Comparison of ENCODE assay signal across 8 cellular contexts in the genomic region with DNA sequence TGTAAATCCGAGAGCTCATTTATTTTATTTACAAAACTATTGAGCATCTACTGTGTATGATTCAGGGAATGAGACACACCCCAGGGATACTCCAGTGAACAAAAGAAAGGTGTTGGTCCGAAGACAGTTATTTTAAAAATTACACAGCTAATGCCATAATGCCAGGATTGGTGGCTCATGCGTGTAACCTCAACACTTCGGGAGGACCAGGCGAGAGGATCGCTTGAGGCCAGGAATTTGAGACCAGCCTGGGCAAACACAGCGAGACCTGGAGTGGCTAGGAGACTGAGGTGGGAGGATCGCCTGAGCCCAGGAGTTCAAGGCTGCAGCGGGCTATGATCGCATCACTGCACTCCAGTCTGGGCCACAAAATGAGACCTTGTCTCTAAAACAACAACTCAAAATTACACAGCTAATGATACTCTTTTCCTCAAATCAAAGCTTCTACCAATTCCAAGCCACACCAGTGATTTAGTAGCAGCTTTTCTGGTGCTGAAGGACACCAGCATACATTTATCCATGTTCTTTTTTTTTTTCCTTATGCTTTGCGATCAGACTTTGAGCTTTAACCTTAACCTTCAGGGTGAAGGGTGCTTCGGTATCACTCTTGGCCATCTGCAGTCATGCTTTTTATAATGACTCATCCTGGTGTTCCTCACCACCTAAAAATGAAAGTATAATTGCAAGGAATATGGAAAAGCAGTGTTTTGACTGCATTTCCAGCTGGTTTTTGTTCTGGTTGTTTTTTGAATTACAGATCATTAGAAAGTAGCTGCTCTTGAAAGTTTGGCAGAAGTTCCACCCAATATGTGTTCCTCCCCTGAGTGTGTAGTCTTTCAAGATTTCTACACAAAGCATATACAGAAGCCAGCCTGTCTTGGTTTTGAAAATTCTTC. TPM values are rescaled to one million over a fixed set of nuclear protein-coding genes. Genes with fewer than 3 reads are reported as not detected.
DNase-seq lines count a peak whose midpoint lies in the region; ATAC-seq and TF ChIP-seq lines count a peak whose summit lies in the region.

No MANE protein-coding gene starts in this region.

- H3K4me3 Mint-ChIP-seq in effector memory CD8-positive, alpha-beta T cell, result peak overlapping the region; percentile 91 to 95
- H3K4me3 Mint-ChIP-seq in nephron, result peak overlapping the region; percentile 87 to 97 (median 97)

- H3K27me3 Mint-ChIP-seq in effector memory CD8-positive, alpha-beta T cell, result peaks cover 22 to 24% of the 10 kb centered on the region in 2 donors
- H3K27me3 Mint-ChIP-seq in nephron (ENCODE audit: low read depth), result peaks cover 45% of the 10 kb centered on the region

- peaks cover 14 to 15% of the 10 kb centered on the region in 2 donors for H3K4me1 Mint-ChIP-seq in effector memory CD8-positive, alpha-beta T cell (ENCODE audit: low read depth in 2 of 2)
- H3K4me1 Mint-ChIP-seq in nephron, result peaks cover 40% of the 10 kb centered on the region

- DNase-seq in NCI-H510A treated with DMSO at 0.1 percent for 48 hours (lab: John Stamatoyannopoulos, UW) (peak; percentile 57), NCI-H510A (lab: John Stamatoyannopoulos, UW) (no peak), NCI-H1105 treated with DMSO at 0.1 percent for 48 hours (lab: John Stamatoyannopoulos, UW) (no peak)
- no peak for DNase-seq in effector memory CD8-positive, alpha-beta T cell

- TF ChIP-seq CTCF in nephron (IDR thresholded peaks at IDR 0.05; ENCODE audit: unreplicated experiment in 3 of 3), result no peak

- H3K9me3 Mint-ChIP-seq in effector memory CD8-positive, alpha-beta T cell, result no peaks in the 10 kb centered on the region
- no peaks in the 10 kb centered on the region for H3K9me3 Mint-ChIP-seq in nephron

- ATAC-seq in effector memory CD8-positive, alpha-beta T cell (replicated peaks), result no peak
- no peak for ATAC-seq in GM19463 (IDR thresholded peaks at IDR 0.05; ENCODE audit: unreplicated experiment)
- no peak for ATAC-seq in GM21515 (IDR thresholded peaks at IDR 0.05; ENCODE audit: unreplicated experiment)

- peak overlapping the region; percentile 90 to 95 for H3K27ac Mint-ChIP-seq in effector memory CD8-positive, alpha-beta T cell
- peak overlapping the region; percentile 84 to 98 (median 89) for H3K27ac Mint-ChIP-seq in nephron

- H3K36me3 Mint-ChIP-seq in effector memory CD8-positive, alpha-beta T cell (ENCODE audit: insufficient read depth), result peaks cover 10% of the 10 kb centered on the region
- no peaks in the 10 kb centered on the region for H3K36me3 Mint-ChIP-seq in nephron (ENCODE audit: low read depth)

TF ChIP-seq in PFSK-1, 5 proteins besides CTCF, POLR2A, EP300 and RAD21:
- no peak for TF ChIP-seq POLR2AphosphoS5 (IDR thresholded peaks at IDR 0.05; ENCODE audit: low read depth, low read length)
- TF ChIP-seq, protein P1, sequence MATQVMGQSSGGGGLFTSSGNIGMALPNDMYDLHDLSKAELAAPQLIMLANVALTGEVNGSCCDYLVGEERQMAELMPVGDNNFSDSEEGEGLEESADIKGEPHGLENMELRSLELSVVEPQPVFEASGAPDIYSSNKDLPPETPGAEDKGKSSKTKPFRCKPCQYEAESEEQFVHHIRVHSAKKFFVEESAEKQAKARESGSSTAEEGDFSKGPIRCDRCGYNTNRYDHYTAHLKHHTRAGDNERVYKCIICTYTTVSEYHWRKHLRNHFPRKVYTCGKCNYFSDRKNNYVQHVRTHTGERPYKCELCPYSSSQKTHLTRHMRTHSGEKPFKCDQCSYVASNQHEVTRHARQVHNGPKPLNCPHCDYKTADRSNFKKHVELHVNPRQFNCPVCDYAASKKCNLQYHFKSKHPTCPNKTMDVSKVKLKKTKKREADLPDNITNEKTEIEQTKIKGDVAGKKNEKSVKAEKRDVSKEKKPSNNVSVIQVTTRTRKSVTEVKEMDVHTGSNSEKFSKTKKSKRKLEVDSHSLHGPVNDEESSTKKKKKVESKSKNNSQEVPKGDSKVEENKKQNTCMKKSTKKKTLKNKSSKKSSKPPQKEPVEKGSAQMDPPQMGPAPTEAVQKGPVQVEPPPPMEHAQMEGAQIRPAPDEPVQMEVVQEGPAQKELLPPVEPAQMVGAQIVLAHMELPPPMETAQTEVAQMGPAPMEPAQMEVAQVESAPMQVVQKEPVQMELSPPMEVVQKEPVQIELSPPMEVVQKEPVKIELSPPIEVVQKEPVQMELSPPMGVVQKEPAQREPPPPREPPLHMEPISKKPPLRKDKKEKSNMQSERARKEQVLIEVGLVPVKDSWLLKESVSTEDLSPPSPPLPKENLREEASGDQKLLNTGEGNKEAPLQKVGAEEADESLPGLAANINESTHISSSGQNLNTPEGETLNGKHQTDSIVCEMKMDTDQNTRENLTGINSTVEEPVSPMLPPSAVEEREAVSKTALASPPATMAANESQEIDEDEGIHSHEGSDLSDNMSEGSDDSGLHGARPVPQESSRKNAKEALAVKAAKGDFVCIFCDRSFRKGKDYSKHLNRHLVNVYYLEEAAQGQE (IDR thresholded peaks at IDR 0.05; ENCODE audit: insufficient read depth in 1 of 2, low read depth in 2 of 2, low read length in 2 of 2), result no peak
- no peak for TF ChIP-seq FOXP2 (optimal IDR thresholded peaks at IDR 0.05; ENCODE audit: borderline replicate concordance, extremely low read depth, extremely low read length, insufficient read depth)
- no peak for TF ChIP-seq SIN3A (IDR thresholded peaks at IDR 0.05; ENCODE audit: borderline replicate concordance, insufficient read depth, low read length)
- TF ChIP-seq TAF1 (IDR thresholded peaks at IDR 0.05; ENCODE audit: borderline replicate concordance, insufficient read depth, low read length), result peak; percentile 18; the same call in 1 of the 2 replicates

RNA-seq across cellular contexts. Expression of a gene that starts 1.1 kb away (rescaled TPM):
- 2.5 TPM for polyA plus RNA-seq in PFSK-1 (2012; ENCODE audit: insufficient read length, low read depth)

RNA-seq across cellular contexts. Expression of a gene that starts 26.9 kb away (rescaled TPM):
- polyA plus RNA-seq in PFSK-1 (2012; ENCODE audit: insufficient read length, low read depth), result 28.3 TPM
